Comparison of ENCODE assay signal across 1 cellular context in genomic region chr22:28920757-28921584, GRCh38.
TF ChIP-seq lines count a peak whose summit lies in the region.

No MANE protein-coding gene starts in this region.

TF ChIP-seq in HepG2, 621 proteins besides CTCF, POLR2A, EP300 and RAD21 (continued from another document and continues in another):
- TF ChIP-seq ZBTB33 (CRISPR knock-in tag; IDR thresholded peaks at IDR 0.05) (no peak; the same call in 1 of the 2 replicates), ZSCAN31 (CRISPR knock-in tag; IDR thresholded peaks at IDR 0.05; ENCODE audit: low read depth) (no peak), ZBTB14 (CRISPR knock-in tag; IDR thresholded peaks at IDR 0.05) (no peak), ZNF770 (CRISPR knock-in tag; IDR thresholded peaks at IDR 0.05) (no peak), AHR (CRISPR knock-in tag; IDR thresholded peaks at IDR 0.05) (no peak), ZNF253 (CRISPR knock-in tag; IDR thresholded peaks at IDR 0.05; ENCODE audit: borderline replicate concordance) (no peak), ELF3 (CRISPR knock-in tag; IDR thresholded peaks at IDR 0.05) (peak; percentile 76), PAWR (CRISPR knock-in tag; IDR thresholded peaks at IDR 0.05; ENCODE audit: borderline replicate concordance) (no peak), HDAC1 (CRISPR knock-in tag; IDR thresholded peaks at IDR 0.05) (peak; percentile 70), FOXA3 (CRISPR knock-in tag; IDR thresholded peaks at IDR 0.05) (peak; percentile 71), ZNF839 (CRISPR knock-in tag; IDR thresholded peaks at IDR 0.05; ENCODE audit: borderline replicate concordance) (no peak), ZBTB21 (CRISPR knock-in tag; IDR thresholded peaks at IDR 0.05) (no peak; the same call in 1 of the 2 replicates), ZNF468 (CRISPR knock-in tag; IDR thresholded peaks at IDR 0.05) (no peak), ZNF362 (CRISPR knock-in tag; IDR thresholded peaks at IDR 0.05; ENCODE audit: borderline replicate concordance) (0 out of 2 replicates have a peak, but pooled peaks have one; percentile 42), HNRNPH1 (optimal IDR thresholded peaks at IDR 0.05; ENCODE audit: low read depth, low read length) (no peak), REXO4 (CRISPR knock-in tag; IDR thresholded peaks at IDR 0.05; ENCODE audit: borderline replicate concordance) (no peak), GATA4 (IDR thresholded peaks at IDR 0.05; ENCODE audit: borderline replicate concordance, low read depth) (no peak), HNRNPUL1 (IDR thresholded peaks at IDR 0.05; ENCODE audit: low read depth, low read length) (no peak), MYPOP (CRISPR knock-in tag; IDR thresholded peaks at IDR 0.05) (no peak; the same call in 1 of the 2 replicates), MXD4 (CRISPR knock-in tag; IDR thresholded peaks at IDR 0.05) (peak; percentile 37), ZBTB40 (IDR thresholded peaks at IDR 0.05) (no peak), ZBTB40 (CRISPR knock-in tag; IDR thresholded peaks at IDR 0.05) (peak; percentile 72), ARHGAP35 (CRISPR knock-in tag; IDR thresholded peaks at IDR 0.05; ENCODE audit: borderline replicate concordance) (no peak), ZNF180 (CRISPR knock-in tag; IDR thresholded peaks at IDR 0.05; ENCODE audit: borderline replicate concordance, low read depth) (no peak), RBFOX2 (IDR thresholded peaks at IDR 0.05; ENCODE audit: low read depth, low read length) (peak; percentile 36; the same call in 1 of the 2 replicates), KLF9 (CRISPR knock-in tag; IDR thresholded peaks at IDR 0.05; ENCODE audit: low read depth) (0 out of 2 replicates have a peak, but pooled peaks have one; percentile 24), HOXA9 (CRISPR knock-in tag; IDR thresholded peaks at IDR 0.05; ENCODE audit: borderline replicate concordance) (no peak), GPBP1L1 (CRISPR knock-in tag; IDR thresholded peaks at IDR 0.05) (no peak), ONECUT2 (CRISPR knock-in tag; IDR thresholded peaks at IDR 0.05) (no peak), TEAD2 (CRISPR knock-in tag; IDR thresholded peaks at IDR 0.05) (no peak), HDAC2 (CRISPR knock-in tag; IDR thresholded peaks at IDR 0.05) (peak; percentile 75; the same call in 1 of the 2 replicates), ZNF354B (CRISPR knock-in tag; IDR thresholded peaks at IDR 0.05) (no peak), ZNF747 (CRISPR knock-in tag; IDR thresholded peaks at IDR 0.05; ENCODE audit: borderline replicate concordance) (0 out of 2 replicates have a peak, but pooled peaks have one; percentile 17), MLXIP (CRISPR knock-in tag; IDR thresholded peaks at IDR 0.05; ENCODE audit: borderline replicate concordance) (peak; percentile 58; the same call in 1 of the 2 replicates), KAT8 (CRISPR knock-in tag; IDR thresholded peaks at IDR 0.05) (peak; percentile 73), ZNF446 (CRISPR knock-in tag; IDR thresholded peaks at IDR 0.05) (0 out of 2 replicates have a peak, but pooled peaks have one; percentile 61), SRSF4 (IDR thresholded peaks at IDR 0.05; ENCODE audit: low read depth, low read length, poor library complexity, severe bottlenecking) (no peak), CENPBD1 (CRISPR knock-in tag; IDR thresholded peaks at IDR 0.05; ENCODE audit: borderline replicate concordance, low read depth) (no peak), KLF6 (CRISPR knock-in tag; IDR thresholded peaks at IDR 0.05) (peak; percentile 74; the same call in 1 of the 2 replicates)
